In genomic region chr3:149273096-149273751, GRCh38 we compare ENCODE assay signal across 8 cellular contexts. TPM values are rescaled to one million over a fixed set of nuclear protein-coding genes. Genes with fewer than 3 reads are reported as not detected.
DNase-seq lines count a peak whose midpoint lies in the region; ATAC-seq and TF ChIP-seq lines count a peak whose summit lies in the region.

No MANE protein-coding gene starts in this region.

- H3K27me3 ChIP-seq in CD8-positive, alpha-beta T cell (ENCODE audit: insufficient read depth, low read length), result no peaks in the 10 kb centered on the region
- no peaks in the 10 kb centered on the region for H3K27me3 ChIP-seq in SK-N-SH (ENCODE audit: insufficient read depth)

- H3K9me3 Mint-ChIP-seq in CD8-positive, alpha-beta T cell, result no peaks in the 10 kb centered on the region

- peak in 1 of 2 experiments; percentile 16; a peak in 1 of 4 replicates for TF ChIP-seq EP300 in SK-N-SH (IDR thresholded peaks at IDR 0.05; ENCODE audit: borderline replicate concordance in 1 of 2, low read depth in 1 of 2, low read length in 1 of 2)

- peaks cover 12% of the 10 kb centered on the region for H3K4me1 Mint-ChIP-seq in CD8-positive, alpha-beta T cell (ENCODE audit: low read depth)

- H3K9me2 ChIP-seq in SK-N-SH, result no peaks in the 10 kb centered on the region

- H3K9me3 ChIP-seq in CD8-positive, alpha-beta T cell (ENCODE audit: low read length), result no peaks in the 10 kb centered on the region
- H3K9me3 ChIP-seq in SK-N-SH (no peaks in the 10 kb centered on the region), mucosa of descending colon (no peaks in the 10 kb centered on the region)

- H3K4me1 ChIP-seq in CD8-positive, alpha-beta T cell (ENCODE audit: insufficient read depth, low read length), result peaks cover 13% of the 10 kb centered on the region
- H3K4me1 ChIP-seq in SK-N-SH (ENCODE audit: control insufficient read depth in 1 of 2, insufficient read depth in 2 of 2, low read depth in 1 of 2, low read length in 1 of 2) (0 out of 4 replicates have a peak, but pooled peaks cover 0 to 12% of the 10 kb centered on the region in 2 experiments), mucosa of descending colon (ENCODE audit: low read depth) (no peaks in the 10 kb centered on the region)

- no peak overlapping the region for H3K4me3 Mint-ChIP-seq in CD8-positive, alpha-beta T cell

- POLR2A ChIA-PET in CD8-positive, alpha-beta T cell (lab: Charles Lee), result no interaction called here
- POLR2A ChIA-PET in SK-N-SH (lab: Yijun Ruan, JAX), result no interaction called here

- peak; percentile 86 for ATAC-seq in CD8-positive, alpha-beta T cell
- ATAC-seq in GM18511 (IDR thresholded peaks at IDR 0.05; ENCODE audit: unreplicated experiment), result peak; percentile 88
- ATAC-seq in HG02981 (IDR thresholded peaks at IDR 0.05; ENCODE audit: unreplicated experiment), result peak; percentile 76
- peak; percentile 84 for ATAC-seq in mucosa of descending colon
- no peak for ATAC-seq in HG02840 (IDR thresholded peaks at IDR 0.05; ENCODE audit: low FRiP score, unreplicated experiment)

- no peaks in the 10 kb centered on the region for H3K36me3 Mint-ChIP-seq in CD8-positive, alpha-beta T cell

- H3K79me2 ChIP-seq in SK-N-SH (ENCODE audit: insufficient read depth), result no peaks in the 10 kb centered on the region

- H2AFZ ChIP-seq in SK-N-SH (ENCODE audit: low read depth), result peak overlapping the region; percentile 53; the same call in 1 of the 2 replicates

- CTCF ChIA-PET in CD8-positive, alpha-beta T cell (lab: Charles Lee), result interaction anchor here (0.6 to 6.3 kb wide), 17 partner anchors 9 to 320 kb away, joined by 3 to 125 read pairs (median 4); partner anchors contain the start of gene GYG1
- CTCF ChIA-PET in SK-N-SH (lab: Yijun Ruan, JAX), result interaction anchor here (0.6 to 6.4 kb wide), 17 partner anchors 11 to 546 kb away, joined by 3 to 126 read pairs (median 4); partner anchors contain the start of gene HLTF

- H4K20me1 ChIP-seq in SK-N-SH (ENCODE audit: insufficient read depth), result no peaks in the 10 kb centered on the region

- no peak overlapping the region for H3K27ac Mint-ChIP-seq in CD8-positive, alpha-beta T cell

- no peaks in the 10 kb centered on the region for H3K27me3 Mint-ChIP-seq in CD8-positive, alpha-beta T cell (ENCODE audit: low read depth)

- H3F3A ChIP-seq in SK-N-SH (replicated peaks; ENCODE audit: insufficient read depth), result no peaks in the 10 kb centered on the region

- peak in 1 of 7 experiments; percentile 22 for DNase-seq in CD8-positive, alpha-beta T cell
- peak; percentile 82 for DNase-seq in NCI-H1436 (lab: John Stamatoyannopoulos, UW)
- peak; percentile 63 for DNase-seq in SK-N-SH
- peak; percentile 40 for DNase-seq in epithelial cell of prostate (ENCODE audit: low read depth, low spot score)
- peak in 1 of 3 donors; percentile 59 for DNase-seq in mucosa of descending colon

- H3K9ac ChIP-seq in SK-N-SH, result no peak overlapping the region

- no peak overlapping the region for H3K4me3 ChIP-seq in CD8-positive, alpha-beta T cell (ENCODE audit: low read depth, low read length)
- peak overlapping the region in 1 of 2 experiments; percentile 37; a peak in 1 of 4 replicates for H3K4me3 ChIP-seq in SK-N-SH (ENCODE audit: low read depth in 2 of 2, low read length in 1 of 2)
- no peak overlapping the region for H3K4me3 ChIP-seq in mucosa of descending colon

- TF ChIP-seq RAD21 in SK-N-SH (IDR thresholded peaks at IDR 0.05; ENCODE audit: low read length), result peak; percentile 99

- no peak overlapping the region for H3K27ac ChIP-seq in CD8-positive, alpha-beta T cell (ENCODE audit: low read depth, low read length)
- H3K27ac ChIP-seq in SK-N-SH (ENCODE audit: low read depth in 2 of 2, low read length in 1 of 2) (no peak overlapping the region), epithelial cell of prostate (no peak overlapping the region)

- no peaks in the 10 kb centered on the region for H3K36me3 ChIP-seq in CD8-positive, alpha-beta T cell (ENCODE audit: insufficient read depth, low read length)
- H3K36me3 ChIP-seq in SK-N-SH (replicated peaks in 1 of 2; ENCODE audit: control insufficient read depth in 1 of 2, insufficient read depth in 2 of 2, low read length in 1 of 2), result no peaks in the 10 kb centered on the region
- no peaks in the 10 kb centered on the region for H3K36me3 ChIP-seq in mucosa of descending colon (ENCODE audit: low read depth)

- WGBS in SK-N-SH (ENCODE audit: low lambda C conversion rate), result 28% methylated on average over 4 of the region's 4 CpGs

- TF ChIP-seq CTCF in CD8-positive, alpha-beta T cell (IDR thresholded peaks at IDR 0.05), result peak; percentile 89
- TF ChIP-seq CTCF in SK-N-SH (IDR thresholded peaks at IDR 0.05), result peak; percentile 98
- TF ChIP-seq CTCF in mucosa of descending colon (IDR thresholded peaks at IDR 0.05), result peak; percentile 75

- intact Hi-C loops in CD8-positive, alpha-beta T cell (cut with DNase I, micrococcal nuclease), result loop anchor here (1.0 to 10.0 kb wide), 8 partner anchors 81 to 542 kb away; partner anchors contain the start of genes HPS3 (in 1 of the 2) and RNF13 (in 1 of the 2)
- intact Hi-C loops in mucosa of descending colon (cut with DNase I, micrococcal nuclease), result loop anchor here (2.0 to 10.0 kb wide), 4 partner anchors 151 to 538 kb away; no protein-coding TSS in a partner anchor

- no peak overlapping the region for H3K4me2 ChIP-seq in SK-N-SH

TF ChIP-seq in SK-N-SH, 30 proteins besides CTCF, POLR2A, EP300 and RAD21 (continues in another document):
- TF ChIP-seq RCOR1 (IDR thresholded peaks at IDR 0.05; ENCODE audit: low read length) (peak; percentile 36; the same call in 1 of the 2 replicates), RXRA (IDR thresholded peaks at IDR 0.05; ENCODE audit: borderline replicate concordance, low read depth) (no peak; the same call in 1 of the 2 replicates), ELF1 (IDR thresholded peaks at IDR 0.05) (no peak), IRF3 (IDR thresholded peaks at IDR 0.05; ENCODE audit: low read depth, low read length) (no peak), REST (IDR thresholded peaks at IDR 0.05; ENCODE audit: low read depth, low read length) (no peak), PBX3 (IDR thresholded peaks at IDR 0.05) (0 out of 2 replicates have a peak, but pooled peaks have one; percentile 14), SMC3 (IDR thresholded peaks at IDR 0.05; ENCODE audit: low read depth, low read length) (peak; percentile 99), TCF12 (IDR thresholded peaks at IDR 0.05) (no peak), CHD2 (IDR thresholded peaks at IDR 0.05; ENCODE audit: low read length, partially characterized antibody) (no peak), RFX5 (IDR thresholded peaks at IDR 0.05; ENCODE audit: low read length) (no peak), JUND (IDR thresholded peaks at IDR 0.05) (no peak), FOXJ3 (CRISPR knock-in tag; IDR thresholded peaks at IDR 0.05) (no peak), EZH2phosphoT487 (IDR thresholded peaks at IDR 0.05; ENCODE audit: borderline replicate concordance, low read depth) (no peak), SIN3A (IDR thresholded peaks at IDR 0.05; ENCODE audit: borderline replicate concordance, low read depth, low read length) (no peak), YY1 (IDR thresholded peaks at IDR 0.05; ENCODE audit: low read depth) (peak; percentile 81; the same call in 1 of the 2 replicates)

RNA-seq across cellular contexts. Expression of gene CP, which starts 51.6 kb away (rescaled TPM):
- not detected for total RNA-seq in CD8-positive, alpha-beta T cell
- polyA plus RNA-seq in SK-N-SH (2012; rRNA removed), result not detected in 2 replicates
- 0.03 and 0.12 TPM in 2 replicates for polyA plus RNA-seq in SK-N-SH (2012; cell fraction: cytosol; rRNA removed)
- 0.02 TPM in 1 of 2 replicates, not detected in the other for polyA plus RNA-seq in SK-N-SH (2012; cell fraction: nucleus; rRNA removed)
- 10 to 100 TPM in 2 of 3 donors, 1 to 10 TPM in 1; 5.7 to 13.4 (median 11.6) TPM for total RNA-seq in mucosa of descending colon

Comparison
In these comparisons a context has a peak if more than half of its experiments do, and no peak if none do; other contexts are left out.
1. RNA of gene CP, which starts 51.6 kb away (total RNA-seq): 5.7 to 13.4 TPM in mucosa of descending colon; not detected in CD8-positive, alpha-beta T cell; every median in the first group is over 4 times any median in the second.
2. Peak in every context shown above with its lines, with median percentiles within 50 percentile points of each other: CTCF ChIP-seq.